Comparison of ENCODE assay signal across 1 cellular context in the genomic region with DNA sequence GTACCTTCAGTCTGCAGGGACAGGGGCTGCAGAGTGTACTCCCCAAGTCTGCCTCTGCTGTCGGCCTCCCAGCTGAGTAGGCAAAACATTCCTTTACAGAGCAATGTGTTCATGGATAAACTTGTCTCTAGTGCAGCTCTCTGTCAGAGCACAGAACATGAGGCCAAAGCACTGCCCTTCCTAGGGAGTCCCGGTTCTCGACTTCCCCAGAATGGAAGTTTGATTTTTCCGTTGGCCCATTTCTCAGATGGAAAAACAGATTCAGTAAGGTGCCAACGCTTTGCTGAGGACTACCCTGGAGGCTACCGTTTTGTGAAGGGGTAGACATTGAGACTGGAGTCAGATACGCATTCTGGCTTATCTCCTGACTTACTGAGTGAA.
A peak's percentile ranks its signal among the peaks of the same experiment; 100 is the strongest.
TF ChIP-seq lines count a peak whose summit lies in the region.

No MANE protein-coding gene starts in this region.

TF ChIP-seq in K562, 482 proteins besides CTCF, POLR2A, EP300 and RAD21 (continued from another document and continues in another):
- TF ChIP-seq, protein P1, sequence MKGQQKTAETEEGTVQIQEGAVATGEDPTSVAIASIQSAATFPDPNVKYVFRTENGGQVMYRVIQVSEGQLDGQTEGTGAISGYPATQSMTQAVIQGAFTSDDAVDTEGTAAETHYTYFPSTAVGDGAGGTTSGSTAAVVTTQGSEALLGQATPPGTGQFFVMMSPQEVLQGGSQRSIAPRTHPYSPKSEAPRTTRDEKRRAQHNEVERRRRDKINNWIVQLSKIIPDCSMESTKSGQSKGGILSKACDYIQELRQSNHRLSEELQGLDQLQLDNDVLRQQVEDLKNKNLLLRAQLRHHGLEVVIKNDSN (CRISPR knock-in tag; IDR thresholded peaks at IDR 0.05), result no peak
- TF ChIP-seq ARID1B (IDR thresholded peaks at IDR 0.05), result 0 out of 2 replicates have a peak, but pooled peaks have one; percentile 16
- TF ChIP-seq, protein P2, sequence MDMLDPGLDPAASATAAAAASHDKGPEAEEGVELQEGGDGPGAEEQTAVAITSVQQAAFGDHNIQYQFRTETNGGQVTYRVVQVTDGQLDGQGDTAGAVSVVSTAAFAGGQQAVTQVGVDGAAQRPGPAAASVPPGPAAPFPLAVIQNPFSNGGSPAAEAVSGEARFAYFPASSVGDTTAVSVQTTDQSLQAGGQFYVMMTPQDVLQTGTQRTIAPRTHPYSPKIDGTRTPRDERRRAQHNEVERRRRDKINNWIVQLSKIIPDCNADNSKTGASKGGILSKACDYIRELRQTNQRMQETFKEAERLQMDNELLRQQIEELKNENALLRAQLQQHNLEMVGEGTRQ (CRISPR knock-in tag; IDR thresholded peaks at IDR 0.05), result no peak
- no peak for TF ChIP-seq ZBTB17 (CRISPR knock-in tag; IDR thresholded peaks at IDR 0.05)
- no peak for TF ChIP-seq GABPB1 (CRISPR knock-in tag; IDR thresholded peaks at IDR 0.05)
- TF ChIP-seq SRSF3 (IDR thresholded peaks at IDR 0.05; ENCODE audit: insufficient read depth, low read length), result no peak
- TF ChIP-seq, protein P3, sequence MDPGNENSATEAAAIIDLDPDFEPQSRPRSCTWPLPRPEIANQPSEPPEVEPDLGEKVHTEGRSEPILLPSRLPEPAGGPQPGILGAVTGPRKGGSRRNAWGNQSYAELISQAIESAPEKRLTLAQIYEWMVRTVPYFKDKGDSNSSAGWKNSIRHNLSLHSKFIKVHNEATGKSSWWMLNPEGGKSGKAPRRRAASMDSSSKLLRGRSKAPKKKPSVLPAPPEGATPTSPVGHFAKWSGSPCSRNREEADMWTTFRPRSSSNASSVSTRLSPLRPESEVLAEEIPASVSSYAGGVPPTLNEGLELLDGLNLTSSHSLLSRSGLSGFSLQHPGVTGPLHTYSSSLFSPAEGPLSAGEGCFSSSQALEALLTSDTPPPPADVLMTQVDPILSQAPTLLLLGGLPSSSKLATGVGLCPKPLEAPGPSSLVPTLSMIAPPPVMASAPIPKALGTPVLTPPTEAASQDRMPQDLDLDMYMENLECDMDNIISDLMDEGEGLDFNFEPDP (CRISPR knock-in tag; IDR thresholded peaks at IDR 0.05), result no peak
- TF ChIP-seq BRCA1 (IDR thresholded peaks at IDR 0.05), result no peak
- no peak for TF ChIP-seq BRCA1 (CRISPR knock-in tag; IDR thresholded peaks at IDR 0.05)
- no peak for TF ChIP-seq GABPB2 (CRISPR knock-in tag; conservative IDR thresholded peaks at IDR 0.05)
- TF ChIP-seq ZNF12 (CRISPR knock-in tag; IDR thresholded peaks at IDR 0.05), result no peak
- TF ChIP-seq IFI16 (CRISPR knock-in tag; IDR thresholded peaks at IDR 0.05), result no peak
- no peak for TF ChIP-seq ZHX1 (conservative IDR thresholded peaks at IDR 0.05; ENCODE audit: low read length)
- TF ChIP-seq PCBP1 (IDR thresholded peaks at IDR 0.05; ENCODE audit: low read depth, low read length, poor library complexity, severe bottlenecking), result no peak
- no peak for TF ChIP-seq MAX (CRISPR knock-in tag; IDR thresholded peaks at IDR 0.05)
- no peak for TF ChIP-seq HMG20B (CRISPR knock-in tag; IDR thresholded peaks at IDR 0.05)
- no peak for TF ChIP-seq MCM5 (IDR thresholded peaks at IDR 0.05; ENCODE audit: low read depth)
- TF ChIP-seq RNF219 (CRISPR knock-in tag; IDR thresholded peaks at IDR 0.05), result no peak
- TF ChIP-seq SMARCA5 (IDR thresholded peaks at IDR 0.05), result peak; percentile 36; the same call in 1 of the 2 replicates
- 0 out of 2 replicates have a peak, but pooled peaks have one; percentile 37 for TF ChIP-seq ZBTB40 (IDR thresholded peaks at IDR 0.05)
- no peak for TF ChIP-seq ZBTB40 (CRISPR knock-in tag; IDR thresholded peaks at IDR 0.05)
- no peak; the same call in 1 of the 2 replicates for TF ChIP-seq MYC (IDR thresholded peaks at IDR 0.05; ENCODE audit: low read depth, low read length)
- no peak for TF ChIP-seq MYC (CRISPR knock-in tag; IDR thresholded peaks at IDR 0.05; ENCODE audit: borderline replicate concordance, low read depth)
- TF ChIP-seq BCL6 (CRISPR knock-in tag; IDR thresholded peaks at IDR 0.05), result no peak
- TF ChIP-seq ZBTB49 (CRISPR knock-in tag; IDR thresholded peaks at IDR 0.05; ENCODE audit: borderline replicate concordance), result no peak
- TF ChIP-seq ATF6 (CRISPR knock-in tag; IDR thresholded peaks at IDR 0.05), result peak; percentile 61; the same call in 1 of the 2 replicates
- TF ChIP-seq, protein P4, sequence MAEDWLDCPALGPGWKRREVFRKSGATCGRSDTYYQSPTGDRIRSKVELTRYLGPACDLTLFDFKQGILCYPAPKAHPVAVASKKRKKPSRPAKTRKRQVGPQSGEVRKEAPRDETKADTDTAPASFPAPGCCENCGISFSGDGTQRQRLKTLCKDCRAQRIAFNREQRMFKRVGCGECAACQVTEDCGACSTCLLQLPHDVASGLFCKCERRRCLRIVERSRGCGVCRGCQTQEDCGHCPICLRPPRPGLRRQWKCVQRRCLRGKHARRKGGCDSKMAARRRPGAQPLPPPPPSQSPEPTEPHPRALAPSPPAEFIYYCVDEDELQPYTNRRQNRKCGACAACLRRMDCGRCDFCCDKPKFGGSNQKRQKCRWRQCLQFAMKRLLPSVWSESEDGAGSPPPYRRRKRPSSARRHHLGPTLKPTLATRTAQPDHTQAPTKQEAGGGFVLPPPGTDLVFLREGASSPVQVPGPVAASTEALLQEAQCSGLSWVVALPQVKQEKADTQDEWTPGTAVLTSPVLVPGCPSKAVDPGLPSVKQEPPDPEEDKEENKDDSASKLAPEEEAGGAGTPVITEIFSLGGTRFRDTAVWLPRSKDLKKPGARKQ (CRISPR knock-in tag; IDR thresholded peaks at IDR 0.05), result no peak
- TF ChIP-seq TCF7L2 (IDR thresholded peaks at IDR 0.05; ENCODE audit: low read depth, low read length), result no peak
- no peak for TF ChIP-seq NR4A1 (CRISPR knock-in tag; IDR thresholded peaks at IDR 0.05)
- no peak for TF ChIP-seq NR4A1 (tag; IDR thresholded peaks at IDR 0.05)
